Comparison of ENCODE assay signal across 8 cellular contexts in the genomic region with DNA sequence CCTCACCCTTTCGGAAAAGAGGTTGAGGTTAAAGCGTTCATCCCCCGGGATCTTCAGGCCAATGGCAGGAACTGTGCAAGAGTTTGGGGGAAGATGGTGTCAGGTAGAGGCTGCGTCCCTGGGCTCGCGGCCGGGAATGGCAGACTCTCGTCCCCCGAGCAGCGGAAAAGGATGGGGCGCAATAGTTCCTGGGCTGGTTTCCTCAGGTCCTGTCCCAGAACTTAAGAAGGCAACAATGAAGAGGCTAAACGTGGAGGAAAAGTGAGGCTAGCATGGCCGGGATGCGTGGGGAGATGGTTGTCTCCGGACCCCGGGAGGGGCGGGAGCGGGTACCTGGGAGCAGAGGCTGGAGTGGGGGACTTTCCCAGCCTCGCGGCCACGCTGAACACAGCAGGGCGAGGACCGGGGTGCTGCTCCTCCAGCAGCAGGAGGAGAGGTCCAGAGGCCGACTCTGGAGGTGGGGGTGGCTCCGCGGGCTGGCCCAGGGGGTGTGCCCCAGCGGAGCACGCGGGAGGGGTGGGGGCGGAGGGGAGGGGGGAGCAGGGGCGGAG. TPM values are rescaled to one million over a fixed set of nuclear protein-coding genes. Genes with fewer than 3 reads are reported as not detected.
DNase-seq lines count a peak whose midpoint lies in the region; ATAC-seq, FAIRE-seq and TF ChIP-seq lines count a peak whose summit lies in the region.

No MANE protein-coding gene starts in this region.

- 2% methylated on average over 9 to 21 of the region's 31 CpGs for WGBS in gastroesophageal sphincter (ENCODE audit: low coverage in 1 of 2), 2 donors
- WGBS in pancreas, 2 donors, result 1 to 3% methylated on average over 22 to 31 of the region's 31 CpGs

- H3K4me1 ChIP-seq in gastroesophageal sphincter (peaks cover 0 to 21% (median 10%) of the 10 kb centered on the region in 3 donors), pancreas (no peaks in the 10 kb centered on the region)

- DNase-seq in AG10803 (ENCODE audit: low read depth), result no peak
- peak; percentile 25 for DNase-seq in UCSD-AML1 (lab: John Stamatoyannopoulos, UW; ENCODE audit: unreplicated experiment)
- peak in 2 of 6 donors; percentile 53 to 81 for DNase-seq in pancreas
- DNase-seq in 8988T, result no peak
- DNase-seq in GOT3 (lab: John Stamatoyannopoulos, UW), result no peak
- DNase-seq in midbrain (lab: John Stamatoyannopoulos, UW), result no peak

- peak overlapping the region; percentile 50 for H3K4me3 ChIP-seq in AG10803 (ENCODE audit: low read length)
- peak overlapping the region; percentile 22 to 58 for H3K4me3 ChIP-seq in gastroesophageal sphincter
- H3K4me3 ChIP-seq in pancreas, result peak overlapping the region; percentile 55 to 93 (median 84)

- TF ChIP-seq EP300 in gastroesophageal sphincter (IDR thresholded peaks at IDR 0.05), result no peak

- H3K27me3 ChIP-seq in gastroesophageal sphincter, result peaks cover 73% of the 10 kb centered on the region
- H3K27me3 ChIP-seq in pancreas, result no peaks in the 10 kb centered on the region

- ATAC-seq in GM21825 (IDR thresholded peaks at IDR 0.05; ENCODE audit: unreplicated experiment), result peak; percentile 8
- ATAC-seq in gastroesophageal sphincter, result peak; percentile 13
- peak; percentile 7 to 44 (median 32) for ATAC-seq in pancreas

- FAIRE-seq in pancreas (lab: Jason Lieb, UNC), result no peak

- TF ChIP-seq POLR2A in gastroesophageal sphincter (IDR thresholded peaks at IDR 0.05), result no peak

- peak overlapping the region in 2 of 4 donors; percentile 43 to 73 for H3K27ac ChIP-seq in gastroesophageal sphincter
- peak overlapping the region in 1 of 4 donors; percentile 55 for H3K27ac ChIP-seq in pancreas

- H3K36me3 ChIP-seq in gastroesophageal sphincter (no peaks in the 10 kb centered on the region), pancreas (no peaks in the 10 kb centered on the region)

- TF ChIP-seq CTCF in AG10803 (conservative IDR thresholded peaks at IDR 0.05; ENCODE audit: low read length), result no peak
- no peak for TF ChIP-seq CTCF in gastroesophageal sphincter (IDR thresholded peaks at IDR 0.05)
- no peak for TF ChIP-seq CTCF in pancreas (IDR thresholded peaks at IDR 0.05)

- H3K9me3 ChIP-seq in gastroesophageal sphincter (no peaks in the 10 kb centered on the region), pancreas (no peaks in the 10 kb centered on the region)

- intact Hi-C loops in pancreas (cut with DNase I), result no loop called here

RNA-seq across cellular contexts. Expression of gene IRF5, which starts 0.9 kb away (rescaled TPM):
- total RNA-seq in gastroesophageal sphincter (10 to 100 TPM in 1 of 4 donors, 1 to 10 TPM in 3; 6.6 to 10.1 (median 8.2) TPM), pancreas (10 to 100 TPM in 1 of 6 donors, 1 to 10 TPM in 5; 3.2 to 12.4 (median 4.3) TPM)
- 1 to 10 TPM; 6.4 to 8.1 TPM for polyA plus RNA-seq in pancreas

RNA-seq across cellular contexts. Expression of gene KCP, which starts 28.1 kb away (rescaled TPM):
- total RNA-seq in gastroesophageal sphincter (under 1 TPM in 2 of 4 donors, not detected in 2; 0.31 to 0.67 TPM), pancreas (under 1 TPM; 0.08 to 0.46 (median 0.30) TPM)
- polyA plus RNA-seq in pancreas, result under 1 TPM; 0.33 to 0.95 TPM
